Comparison of ENCODE assay signal across 18 cellular contexts in genomic region chr12:46413368-46413767, GRCh38.
"Had no signal": no experiment of that assay in that cellular context is flagged by ENCODE, and none has a peak within 500 bp of the region (broad histone marks: within the 10 kb centered on the region; RNA-seq: fewer than 3 reads in every experiment).

No MANE protein-coding gene starts in this region.

- DNase-seq: effector memory CD8-positive, alpha-beta T cell; foreskin fibroblast; immature natural killer cell; left ventricle myocardium superior; mesendoderm; naive thymus-derived CD8-positive, alpha-beta T cell; ovary; retina; stimulated activated CD4-positive, alpha-beta T cell treated with anti-CD3 and anti-CD28 coated beads, Interleukin-12 subunit alpha, Interleukin-12 subunit beta, amount 100 ng/mL, for 4 hours; stimulated activated naive CD4-positive, alpha-beta T cell treated with Interleukin-2 at 50 U/mL for 16 hours; upper lobe of left lung; uterus had no signal

- H3K4me3 Mint-ChIP-seq: dendritic cell treated with granulocyte-macrophage colony-stimulating factor and Interleukin-4, amounts not matched to agents 40 ng/mL and 50 ng/mL, for 4 days; effector memory CD8-positive, alpha-beta T cell; immature natural killer cell; naive thymus-derived CD8-positive, alpha-beta T cell; neural crest cell had no signal

- H3K9me3 ChIP-seq: esophagus muscularis mucosa, ovary, prostate gland, upper lobe of left lung, uterus had no signal

- H3K27me3 Mint-ChIP-seq: dendritic cell treated with granulocyte-macrophage colony-stimulating factor and Interleukin-4, amounts not matched to agents 40 ng/mL and 50 ng/mL, for 4 days; naive thymus-derived CD8-positive, alpha-beta T cell had no signal

- H3K4me3 ChIP-seq: esophagus muscularis mucosa, ovary, prostate gland, upper lobe of left lung, uterus had no signal

- ATAC-seq: effector memory CD8-positive, alpha-beta T cell; left ventricle myocardium superior; naive thymus-derived CD8-positive, alpha-beta T cell; sciatic nerve had no signal

- H3K27ac ChIP-seq: epithelial cell of prostate, esophagus muscularis mucosa, ovary, prostate gland, upper lobe of left lung, uterus had no signal

- H3K4me1 ChIP-seq: prostate gland had no signal

- H3K9me3 Mint-ChIP-seq: dendritic cell treated with granulocyte-macrophage colony-stimulating factor and Interleukin-4, amounts not matched to agents 40 ng/mL and 50 ng/mL, for 4 days; effector memory CD8-positive, alpha-beta T cell; immature natural killer cell; naive thymus-derived CD8-positive, alpha-beta T cell; neural crest cell had no signal

- H3K4me1 Mint-ChIP-seq: immature natural killer cell had no signal

- H3K27ac Mint-ChIP-seq: dendritic cell treated with granulocyte-macrophage colony-stimulating factor and Interleukin-4, amounts not matched to agents 40 ng/mL and 50 ng/mL, for 4 days; effector memory CD8-positive, alpha-beta T cell; immature natural killer cell; naive thymus-derived CD8-positive, alpha-beta T cell had no signal

- H3K27me3 ChIP-seq: esophagus muscularis mucosa, ovary, upper lobe of left lung, uterus had no signal

- H3K36me3 ChIP-seq: esophagus muscularis mucosa, ovary, prostate gland, upper lobe of left lung, uterus had no signal
